6 cellular contexts compared by ENCODE assay signal in genomic region chr19:42246869-42247630, GRCh38. TPM values are rescaled to one million over a fixed set of nuclear protein-coding genes. Genes with fewer than 3 reads are reported as not detected.
DNase-seq lines count a peak whose midpoint lies in the region; TF ChIP-seq lines count a peak whose summit lies in the region.

No MANE protein-coding gene starts in this region.

- H3K36me3 ChIP-seq in colonic mucosa, result no peaks in the 10 kb centered on the region
- H3K36me3 ChIP-seq in sigmoid colon, result peaks cover 14 to 22% (median 17%) of the 10 kb centered on the region in 4 donors
- peaks cover 0 to 28% (median 17%) of the 10 kb centered on the region in 6 donors for H3K36me3 ChIP-seq in spleen

- H3K4me3 ChIP-seq in colonic mucosa (no peak overlapping the region), sigmoid colon (no peak overlapping the region), spleen (no peak overlapping the region)

- peaks cover 6% of the 10 kb centered on the region for H3K4me1 ChIP-seq in colonic mucosa
- peaks cover 0 to 71% (median 63%) of the 10 kb centered on the region in 4 donors for H3K4me1 ChIP-seq in sigmoid colon
- H3K4me1 ChIP-seq in spleen, result peaks cover 25 to 83% (median 62%) of the 10 kb centered on the region in 6 donors

- DNase-seq in LHCN-M2 (ENCODE audit: low read depth) (peak; percentile 28), colonic mucosa (no peak), sigmoid colon (no peak), UCSD-AML1 (lab: John Stamatoyannopoulos, UW; ENCODE audit: unreplicated experiment) (no peak), spleen (no peak), NCI-H1436 (lab: John Stamatoyannopoulos, UW) (no peak)

- no peak for TF ChIP-seq CTCF in colonic mucosa (IDR thresholded peaks at IDR 0.05)
- TF ChIP-seq CTCF in sigmoid colon (IDR thresholded peaks at IDR 0.05), result no peak
- TF ChIP-seq CTCF in spleen (IDR thresholded peaks at IDR 0.05 in 8 of 11, conservative IDR thresholded peaks at IDR 0.05 in 3 of 11), result no peak

- WGBS in sigmoid colon, 2 donors, result 71 to 85% methylated on average over 7 of the region's 7 CpGs
- 69 to 95% (median 84%) methylated on average over 7 of the region's 7 CpGs for WGBS in spleen, 5 donors

- H3K27ac ChIP-seq in colonic mucosa (peak overlapping the region; percentile 4), sigmoid colon (peak overlapping the region; percentile 84 to 100 (median 98)), spleen (peak overlapping the region in 3 of 8 donors; percentile 34 to 93 (median 41))

- TF ChIP-seq POLR2A in sigmoid colon (IDR thresholded peaks at IDR 0.05), result no peak
- TF ChIP-seq POLR2A in spleen (IDR thresholded peaks at IDR 0.05), result no peak

- no peak for TF ChIP-seq EP300 in sigmoid colon (IDR thresholded peaks at IDR 0.05)

- H3K9ac ChIP-seq in colonic mucosa (ENCODE audit: low read depth in 2 of 2, low read length in 2 of 2), result no peak overlapping the region

- H3K9me3 ChIP-seq in colonic mucosa, result no peaks in the 10 kb centered on the region
- H3K9me3 ChIP-seq in sigmoid colon, result no peaks in the 10 kb centered on the region
- H3K9me3 ChIP-seq in spleen, result no peaks in the 10 kb centered on the region

- intact Hi-C loops in colonic mucosa (cut with DNase I) (loop anchor here (2.0 to 5.0 kb wide), 3 partner anchors 32 to 115 kb away; partner anchors contain the start of gene POU2F2), sigmoid colon (cut with DNase I) (loop anchor here (1.0 to 2.0 kb wide), 2 partner anchors 32 to 50 kb away; no protein-coding TSS in a partner anchor), spleen (cut with DNase I; ENCODE audit: low total_unique reads) (no loop called here)

- H3K27me3 ChIP-seq in colonic mucosa, result no peaks in the 10 kb centered on the region
- no peaks in the 10 kb centered on the region for H3K27me3 ChIP-seq in sigmoid colon
- no peaks in the 10 kb centered on the region for H3K27me3 ChIP-seq in spleen (replicated peaks in 1 of 7)

RNA-seq across cellular contexts. Expression of gene GSK3A, which starts 4.6 kb away (rescaled TPM):
- total RNA-seq in LHCN-M2 (2014; rRNA removed), result 32.5 and 33.7 TPM in 2 replicates
- 42.0 TPM for polyA plus RNA-seq in LHCN-M2 (2012)
- total RNA-seq in colonic mucosa, result 10 to 100 TPM; 47.8 to 51.8 TPM
- total RNA-seq in sigmoid colon, result 10 to 100 TPM; 17.4 to 28.5 (median 20.5) TPM
- 10 to 100 TPM; 31.8 to 49.5 (median 49.0) TPM for polyA plus RNA-seq in sigmoid colon
- total RNA-seq in spleen, result 10 to 100 TPM; 20.8 to 33.1 (median 31.1) TPM
- polyA plus RNA-seq in spleen, result 10 to 100 TPM; 22.7 to 39.3 (median 26.4) TPM

RNA-seq across cellular contexts. Expression of gene ERF, which starts 7.9 kb away (rescaled TPM):
- total RNA-seq in LHCN-M2 (2014; rRNA removed), result 49.1 and 56.2 TPM in 2 replicates
- polyA plus RNA-seq in LHCN-M2 (2012), result 46.3 TPM
- 10 to 100 TPM; 46.7 to 57.3 TPM for total RNA-seq in colonic mucosa
- 10 to 100 TPM; 18.9 to 39.3 (median 25.6) TPM for total RNA-seq in sigmoid colon
- 10 to 100 TPM; 18.6 to 42.8 (median 23.6) TPM for polyA plus RNA-seq in sigmoid colon
- total RNA-seq in spleen, result 10 to 100 TPM; 36.8 to 73.1 (median 56.4) TPM
- 10 to 100 TPM; 13.5 to 49.7 (median 17.7) TPM for polyA plus RNA-seq in spleen

RNA-seq across cellular contexts. Expression of gene CIC, which starts 22.0 kb away (rescaled TPM):
- total RNA-seq in LHCN-M2 (2014; rRNA removed), result 28.6 and 30.5 TPM in 2 replicates
- 34.6 TPM for polyA plus RNA-seq in LHCN-M2 (2012)
- 10 to 100 TPM; 47.8 to 54.6 TPM for total RNA-seq in colonic mucosa
- total RNA-seq in sigmoid colon, result 10 to 100 TPM; 16.0 to 31.3 (median 24.9) TPM
- 10 to 100 TPM in 2 of 3 donors, 1 to 10 TPM in 1; 8.4 to 42.1 (median 17.3) TPM for polyA plus RNA-seq in sigmoid colon
- total RNA-seq in spleen, result 100 to 1,000 TPM in 1 of 7 donors, 10 to 100 TPM in 6; 63.8 to 100 (median 76.7) TPM
- polyA plus RNA-seq in spleen, result 10 to 100 TPM; 12.5 to 43.6 (median 16.8) TPM

RNA-seq across cellular contexts. Expression of gene ZNF526, which starts 26.9 kb away (rescaled TPM):
- 7.2 and 7.8 TPM in 2 replicates for total RNA-seq in LHCN-M2 (2014; rRNA removed)
- polyA plus RNA-seq in LHCN-M2 (2012), result 7.2 TPM
- 10 to 100 TPM in 1 of 2 donors, 1 to 10 TPM in 1; 9.3 to 12.8 TPM for total RNA-seq in colonic mucosa
- 1 to 10 TPM; 2.2 to 6.1 (median 4.3) TPM for total RNA-seq in sigmoid colon
- polyA plus RNA-seq in sigmoid colon, result 1 to 10 TPM; 3.0 to 6.8 (median 3.2) TPM
- 10 to 100 TPM in 4 of 7 donors, 1 to 10 TPM in 3; 6.5 to 15.0 (median 10.2) TPM for total RNA-seq in spleen
- polyA plus RNA-seq in spleen, result 1 to 10 TPM; 1.9 to 6.1 (median 2.8) TPM

RNA-seq across cellular contexts. Expression of gene DEDD2, which starts 29.6 kb away (rescaled TPM):
- total RNA-seq in LHCN-M2 (2014; rRNA removed), result 26.2 and 27.2 TPM in 2 replicates
- polyA plus RNA-seq in LHCN-M2 (2012), result 15.2 TPM
- total RNA-seq in colonic mucosa, result 10 to 100 TPM; 27.0 to 33.8 TPM
- 10 to 100 TPM; 28.5 to 41.3 (median 36.3) TPM for total RNA-seq in sigmoid colon
- polyA plus RNA-seq in sigmoid colon, result 10 to 100 TPM; 42.2 to 87.6 (median 49.9) TPM
- 10 to 100 TPM; 43.3 to 73.9 (median 48.5) TPM for total RNA-seq in spleen
- polyA plus RNA-seq in spleen, result 10 to 100 TPM; 24.7 to 52.1 (median 29.4) TPM
